Comparison of ENCODE assay signal across 8 cellular contexts in genomic region chr17:19202448-19202847, GRCh38. TPM values are rescaled to one million over a fixed set of nuclear protein-coding genes. Genes with fewer than 3 reads are reported as not detected.
A peak's percentile ranks its signal among the peaks of the same experiment; 100 is the strongest.
DNase-seq lines count a peak whose midpoint lies in the region; ATAC-seq, FAIRE-seq and TF ChIP-seq lines count a peak whose summit lies in the region.
"Not testable (repeated sequence)": the region's sequence is repeated elsewhere in the genome, so short reads cannot be mapped to it uniquely, and the experiment has no call there.

No MANE protein-coding gene starts in this region.

- TF ChIP-seq CTCF in upper lobe of left lung (IDR thresholded peaks at IDR 0.05): not testable (repeated sequence)

- ATAC-seq in GM19463 (IDR thresholded peaks at IDR 0.05; ENCODE audit: unreplicated experiment) (peak; percentile 60), HG02798 (IDR thresholded peaks at IDR 0.05; ENCODE audit: poor library complexity, unreplicated experiment) (peak; percentile 79), HG03442 (IDR thresholded peaks at IDR 0.05; ENCODE audit: unreplicated experiment) (peak; percentile 47), Right ventricle myocardium inferior (peak; percentile 95), naive B cell (ENCODE audit: low read depth in 2 of 2) (peak; percentile 98 to 99), upper lobe of left lung (ENCODE audit: low FRiP score in 2 of 2) (peak; percentile 93 to 98)
- peak; percentile 99 for ATAC-seq in activated CD8-positive, alpha-beta T cell treated with anti-CD3 and anti-CD28 coated beads, Interleukin-2, amount 10 ng/mL, durations not matched to agents 7 days and 5 days

- CTCF ChIA-PET in activated CD8-positive, alpha-beta T cell treated with anti-CD3 and anti-CD28 coated beads, Interleukin-2, amount 10 ng/mL, durations not matched to agents 7 days and 5 days (lab: Charles Lee): not testable (repeated sequence)

- intact Hi-C loops in Right ventricle myocardium inferior (cut with DNase I): not testable (repeated sequence)

- H3K4me1 Mint-ChIP-seq in activated CD8-positive, alpha-beta T cell treated with anti-CD3 and anti-CD28 coated beads, Interleukin-2, amount 10 ng/mL, durations not matched to agents 7 days and 5 days (ENCODE audit: low read depth); naive B cell: not testable (repeated sequence)

- not testable (repeated sequence) for H3K27me3 Mint-ChIP-seq in activated CD8-positive, alpha-beta T cell treated with anti-CD3 and anti-CD28 coated beads, Interleukin-2, amount 10 ng/mL, durations not matched to agents 7 days and 5 days (ENCODE audit: low read depth); naive B cell

- H3K9me3 Mint-ChIP-seq in activated CD8-positive, alpha-beta T cell treated with anti-CD3 and anti-CD28 coated beads, Interleukin-2, amount 10 ng/mL, durations not matched to agents 7 days and 5 days (ENCODE audit: insufficient read depth); naive B cell: not testable (repeated sequence)

- FAIRE-seq in GM18507 (lab: Jason Lieb, UNC): peak; percentile 9

- not testable (repeated sequence) for TF ChIP-seq EP300 in upper lobe of left lung (IDR thresholded peaks at IDR 0.05)

- POLR2A ChIA-PET in activated CD8-positive, alpha-beta T cell treated with anti-CD3 and anti-CD28 coated beads, Interleukin-2, amount 10 ng/mL, durations not matched to agents 7 days and 5 days (lab: Charles Lee): not testable (repeated sequence)

- not testable (repeated sequence) for H3K27ac Mint-ChIP-seq in activated CD8-positive, alpha-beta T cell treated with anti-CD3 and anti-CD28 coated beads, Interleukin-2, amount 10 ng/mL, durations not matched to agents 7 days and 5 days; naive B cell

- not testable (repeated sequence) for H3K4me1 ChIP-seq in upper lobe of left lung

- not testable (repeated sequence) for H3K27ac ChIP-seq in upper lobe of left lung

- not testable (repeated sequence) for H3K9me3 ChIP-seq in upper lobe of left lung

- not testable (repeated sequence) for H3K36me3 ChIP-seq in upper lobe of left lung

- H3K27me3 ChIP-seq in upper lobe of left lung: not testable (repeated sequence)

- not testable (repeated sequence) for H3K4me3 ChIP-seq in upper lobe of left lung

- WGBS in upper lobe of left lung, 2 donors: no CpG with 5 or more reads among the region's 20 CpGs

- not testable (repeated sequence) for H3K36me3 Mint-ChIP-seq in activated CD8-positive, alpha-beta T cell treated with anti-CD3 and anti-CD28 coated beads, Interleukin-2, amount 10 ng/mL, durations not matched to agents 7 days and 5 days (ENCODE audit: low read depth); naive B cell

- not testable (repeated sequence) for DNase-seq in GM18507 (ENCODE audit: extremely low spot score, insufficient read length, low read depth); activated CD8-positive, alpha-beta T cell treated with anti-CD3 and anti-CD28 coated beads, Interleukin-2, amount 10 ng/mL, durations not matched to agents 7 days and 5 days; Right ventricle myocardium inferior (ENCODE audit: missing footprints); naive B cell; upper lobe of left lung

- H3K4me3 Mint-ChIP-seq in activated CD8-positive, alpha-beta T cell treated with anti-CD3 and anti-CD28 coated beads, Interleukin-2, amount 10 ng/mL, durations not matched to agents 7 days and 5 days; naive B cell: not testable (repeated sequence)

- not testable (repeated sequence) for TF ChIP-seq POLR2A in upper lobe of left lung (IDR thresholded peaks at IDR 0.05)

RNA-seq across cellular contexts. Expression of gene EPN2, which starts 34.7 kb away (rescaled TPM):
- total RNA-seq in activated CD8-positive, alpha-beta T cell treated with anti-CD3 and anti-CD28 coated beads, Interleukin-2, amount 10 ng/mL, durations not matched to agents 7 days and 5 days: 1 to 10 TPM; 2.8 to 3.1 TPM
- total RNA-seq in Right ventricle myocardium inferior: 85.5 TPM
- 10 to 100 TPM in 5 of 6 donors, 1 to 10 TPM in 1; 9.8 to 35.0 (median 28.9) TPM for polyA plus RNA-seq in naive B cell (ENCODE audit: low read depth in 6 of 6)
- 10 to 100 TPM; 26.3 to 64.5 (median 47.9) TPM for total RNA-seq in upper lobe of left lung

Comparison
In these comparisons a context has a peak if more than half of its experiments do, and no peak if none do; other contexts are left out.
1. ATAC-seq: peak in every context shown above with its lines; median percentile 99 in activated CD8-positive, alpha-beta T cell treated with anti-CD3 and anti-CD28 coated beads, Interleukin-2, amount 10 ng/mL, durations not matched to agents 7 days and 5 days; 98 in naive B cell; 96 in upper lobe of left lung; 95 in Right ventricle myocardium inferior; 79 in HG02798; 60 in GM19463; 47 in HG03442.
2. RNA of gene EPN2, which starts 34.7 kb away (total RNA-seq): 85.5 TPM in Right ventricle myocardium inferior (single experiment) and 26.3 to 64.5 TPM in upper lobe of left lung; 2.8 to 3.1 TPM in activated CD8-positive, alpha-beta T cell treated with anti-CD3 and anti-CD28 coated beads, Interleukin-2, amount 10 ng/mL, durations not matched to agents 7 days and 5 days; every median in the first group is over 4 times any median in the second.